ENCODE assay signal across 16 cellular contexts in genomic region chr6:39092124-39092523, GRCh38. TPM values are rescaled to one million over a fixed set of nuclear protein-coding genes. Genes with fewer than 3 reads are reported as not detected.
DNase-seq lines count a peak whose midpoint lies in the region; ATAC-seq and TF ChIP-seq lines count a peak whose summit lies in the region.
"Had no signal": no experiment of that assay in that cellular context is flagged by ENCODE, and none has a peak within 500 bp of the region (broad histone marks: within the 10 kb centered on the region; RNA-seq: fewer than 3 reads in every experiment).

No MANE protein-coding gene starts in this region.

- no peaks in the 10 kb centered on the region for H4K20me1 ChIP-seq in MM.1S (ENCODE audit: insufficient read depth, low read length)

- no peaks in the 10 kb centered on the region for H3K27me3 Mint-ChIP-seq in WTC11 (ENCODE audit: low read depth)

- H3K9me3 ChIP-seq in A673 (ENCODE audit: low read depth, low read length, poor library complexity, severe bottlenecking) (no peaks in the 10 kb centered on the region), transverse colon (no peaks in the 10 kb centered on the region), MM.1S (replicated peaks; ENCODE audit: insufficient read depth, low read length) (no peaks in the 10 kb centered on the region)
- H3K9me3 ChIP-seq: uterus had no signal

- peaks cover 44% of the 10 kb centered on the region for H3K4me1 Mint-ChIP-seq in WTC11
- H3K4me1 Mint-ChIP-seq: CD4-positive, alpha-beta memory T cell had no signal

- H3K4me3 ChIP-seq in A673 (ENCODE audit: low read depth, low read length, poor library complexity, severe bottlenecking) (no peak overlapping the region), transverse colon (no peak overlapping the region), MM.1S (ENCODE audit: low read length) (no peak overlapping the region)
- H3K4me3 ChIP-seq: uterus had no signal

- H3K27ac ChIP-seq in A673 (ENCODE audit: low read depth, low read length, poor library complexity, severe bottlenecking) (no peak overlapping the region), transverse colon (no peak overlapping the region), MM.1S (ENCODE audit: low read length) (no peak overlapping the region)
- H3K27ac ChIP-seq: uterus had no signal

- no peaks in the 10 kb centered on the region for H3K36me3 ChIP-seq in A673 (ENCODE audit: insufficient read depth, low read length, poor library complexity, severe bottlenecking)
- H3K36me3 ChIP-seq in transverse colon = no peaks in the 10 kb centered on the region
- H3K36me3 ChIP-seq in MM.1S (replicated peaks; ENCODE audit: insufficient read depth, low read length) = no peaks in the 10 kb centered on the region
- H3K36me3 ChIP-seq: uterus had no signal

- WGBS in transverse colon (ENCODE audit: low coverage in 1 of 2), 2 donors = 85% methylated on average over 1 of the region's 1 CpG; no CpG with 5 or more reads in 1 of the 2 donors

- H3K4me1 ChIP-seq in A673 (ENCODE audit: insufficient read depth, low read length, poor library complexity, severe bottlenecking) = no peaks in the 10 kb centered on the region
- H3K4me1 ChIP-seq in transverse colon = peaks cover 0 to 4% (median 0%) of the 10 kb centered on the region in 4 donors
- no peaks in the 10 kb centered on the region for H3K4me1 ChIP-seq in MM.1S (ENCODE audit: low read length)
- H3K4me1 ChIP-seq: uterus had no signal

- CTCF ChIA-PET in A673 (lab: Charles Lee) (no interaction called here), WTC11 (lab: Charles Lee) (interaction anchor here (0.6 to 4.5 kb wide), 17 partner anchors 10 to 219 kb away, joined by 3 to 68 read pairs (median 3); no protein-coding TSS in a partner anchor)

- intact Hi-C loops in A673 (cut with micrococcal nuclease; ENCODE audit: unreplicated experiment) = no loop called here
- intact Hi-C loops in transverse colon (cut with DNase I; ENCODE audit: low total_unique reads) = no loop called here

- no peak overlapping the region for H3K9ac ChIP-seq in MM.1S (ENCODE audit: low read length)

- H3K36me3 Mint-ChIP-seq in WTC11 = no peaks in the 10 kb centered on the region

- no peak for TF ChIP-seq CTCF in A673 (conservative IDR thresholded peaks at IDR 0.05; ENCODE audit: low read depth, low read length)
- TF ChIP-seq CTCF in WTC11 (IDR thresholded peaks at IDR 0.05) = no peak
- no peak for TF ChIP-seq CTCF in transverse colon (IDR thresholded peaks at IDR 0.05)
- TF ChIP-seq CTCF in MM.1S (IDR thresholded peaks at IDR 0.05; ENCODE audit: low read length) = no peak

- POLR2A ChIA-PET in A673 (lab: Charles Lee; ENCODE audit: low non-redundant PET) = no interaction called here
- POLR2A ChIA-PET in WTC11 (lab: Charles Lee) = no interaction called here

- H3K9me2 ChIP-seq in MM.1S (replicated peaks; ENCODE audit: insufficient read depth, low read length) = no peaks in the 10 kb centered on the region

- H3K27ac Mint-ChIP-seq in WTC11 = no peak overlapping the region
- H3K27ac Mint-ChIP-seq: CD4-positive, alpha-beta memory T cell had no signal

- H3F3A ChIP-seq in MM.1S (ENCODE audit: insufficient read depth, low read length) = no peaks in the 10 kb centered on the region

- no peak overlapping the region for H3K4me2 ChIP-seq in MM.1S (ENCODE audit: low read depth, low read length)

- no peaks in the 10 kb centered on the region for H3K79me2 ChIP-seq in MM.1S (ENCODE audit: low read length)

- TF ChIP-seq EP300 in transverse colon (IDR thresholded peaks at IDR 0.05; ENCODE audit: low read depth) = no peak

- in situ Hi-C loops in transverse colon (cut with MboI; ENCODE audit: low pct_ligation_motif_present in 1 of 4, low pct_unique_long_range_greater_than_20kb in 1 of 4, low sequenced_read_pairs in 3 of 4) = no loop called here

- TF ChIP-seq POLR2A in transverse colon (IDR thresholded peaks at IDR 0.05) = no peak

- H3K4me3 Mint-ChIP-seq in WTC11 = no peak overlapping the region
- H3K4me3 Mint-ChIP-seq: CD4-positive, alpha-beta memory T cell; immature natural killer cell had no signal

- no peaks in the 10 kb centered on the region for H3K9me3 Mint-ChIP-seq in WTC11
- H3K9me3 Mint-ChIP-seq: CD4-positive, alpha-beta memory T cell; immature natural killer cell had no signal

- DNase-seq in A673 (ENCODE audit: low spot score) (peak; percentile 10), DMS153 (lab: John Stamatoyannopoulos, UW) (peak; percentile 14), NCI-H128 (lab: John Stamatoyannopoulos, UW; ENCODE audit: unreplicated experiment) (peak; percentile 23), WTC11 (ENCODE audit: low spot score) (peak; percentile 45), transverse colon (no peak), D341Med (ENCODE audit: low spot score) (no peak), MM.1S (no peak)
- DNase-seq: activated CD4-positive, alpha-beta T cell treated with anti-CD3 and anti-CD28 coated beads for 48 hours; activated effector memory CD4-positive, alpha-beta T cell treated with anti-CD3 and anti-CD28 coated beads, Interleukin-2, amount 50 U/mL, for 16 hours; CD4-positive, alpha-beta memory T cell; immature natural killer cell; NCI-H2107; SHP77 treated with DMSO at 0.1 percent for 48 hours; uterus had no signal

- no TSS peak for BruUV-seq in A673 (replicated peaks; lab: Mats Ljungman, UMichigan)

- H3K27me3 ChIP-seq in A673 (replicated peaks; ENCODE audit: insufficient read depth, low read depth, low read length, poor library complexity) (peaks cover 26% of the 10 kb centered on the region), transverse colon (peaks cover 9% of the 10 kb centered on the region), MM.1S (replicated peaks; ENCODE audit: insufficient read depth, low read length) (peaks cover 5% of the 10 kb centered on the region; the same call in 1 of the 2 replicates)
- H3K27me3 ChIP-seq: uterus had no signal

- H2AFZ ChIP-seq in MM.1S (ENCODE audit: low read length) = no peak overlapping the region

- ATAC-seq in WTC11 (peak; percentile 83), HG03039 (IDR thresholded peaks at IDR 0.05; ENCODE audit: unreplicated experiment) (no peak)

TF ChIP-seq in WTC11, 78 proteins besides CTCF, POLR2A, EP300 and RAD21 (continues in another document):
- TF ChIP-seq HMGXB4 (CRISPR knock-in tag; IDR thresholded peaks at IDR 0.05) (no peak), JAZF1 (CRISPR knock-in tag; IDR thresholded peaks at IDR 0.05) (no peak), IRF1 (CRISPR knock-in tag; IDR thresholded peaks at IDR 0.05) (no peak), AFF4 (CRISPR knock-in tag; IDR thresholded peaks at IDR 0.05; ENCODE audit: borderline replicate concordance) (no peak)

RNA-seq across cellular contexts. Expression of gene SAYSD1, which starts 22.9 kb away (rescaled TPM):
- total RNA-seq in A673 (2021) (15.8 and 16.2 TPM in 2 replicates), WTC11 (2021) (6.9 to 7.7 TPM (median 7.4 TPM) in 3 replicates), transverse colon (10 to 100 TPM in 3 of 4 donors, 1 to 10 TPM in 1; 2.2 to 30.7 (median 21.1) TPM)

RNA-seq across cellular contexts. Expression of gene GLP1R, which starts 43.5 kb away (rescaled TPM):
- not detected in 2 replicates for total RNA-seq in A673 (2021)
- total RNA-seq in WTC11 (2021) = 1.8 to 2.2 TPM (median 2.1 TPM) in 3 replicates
- not detected for total RNA-seq in transverse colon
- total RNA-seq: CD4-positive, alpha-beta memory T cell; fibroblast of lung had no signal

Comparison
In these comparisons a context has a peak if more than half of its experiments do, and no peak if none do; other contexts are left out.
1. DNase-seq: peak in A673 (single experiment), DMS153 (single experiment), NCI-H128 (single experiment) and WTC11 (single experiment); none in transverse colon (single experiment), D341Med (single experiment) and MM.1S (single experiment).